ENCODE assay signal across 1 cellular context in the genomic region with DNA sequence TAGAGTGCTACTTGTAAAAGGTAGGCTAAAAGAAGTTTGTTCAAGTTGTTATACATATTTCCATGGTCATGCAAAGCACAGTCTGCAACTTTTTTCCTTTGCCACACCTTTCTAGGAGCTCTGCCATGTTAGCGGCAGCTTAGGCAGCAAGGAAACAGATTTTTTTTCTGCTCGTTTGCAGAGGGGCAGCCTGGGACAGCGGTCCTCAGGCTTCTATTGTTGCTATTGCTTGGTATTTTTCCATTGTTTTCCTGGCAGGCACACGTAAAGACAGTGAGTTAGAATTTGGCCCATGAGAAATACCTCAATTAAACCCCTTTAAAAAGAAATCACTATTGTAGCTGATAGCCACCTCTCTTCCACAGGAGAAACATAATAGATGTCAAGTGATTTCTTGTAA.
TF ChIP-seq lines count a peak whose summit lies in the region.

No MANE protein-coding gene starts in this region.

TF ChIP-seq in HepG2, 621 proteins besides CTCF, POLR2A, EP300 and RAD21 (continued from another document):
- TF ChIP-seq, protein P1, sequence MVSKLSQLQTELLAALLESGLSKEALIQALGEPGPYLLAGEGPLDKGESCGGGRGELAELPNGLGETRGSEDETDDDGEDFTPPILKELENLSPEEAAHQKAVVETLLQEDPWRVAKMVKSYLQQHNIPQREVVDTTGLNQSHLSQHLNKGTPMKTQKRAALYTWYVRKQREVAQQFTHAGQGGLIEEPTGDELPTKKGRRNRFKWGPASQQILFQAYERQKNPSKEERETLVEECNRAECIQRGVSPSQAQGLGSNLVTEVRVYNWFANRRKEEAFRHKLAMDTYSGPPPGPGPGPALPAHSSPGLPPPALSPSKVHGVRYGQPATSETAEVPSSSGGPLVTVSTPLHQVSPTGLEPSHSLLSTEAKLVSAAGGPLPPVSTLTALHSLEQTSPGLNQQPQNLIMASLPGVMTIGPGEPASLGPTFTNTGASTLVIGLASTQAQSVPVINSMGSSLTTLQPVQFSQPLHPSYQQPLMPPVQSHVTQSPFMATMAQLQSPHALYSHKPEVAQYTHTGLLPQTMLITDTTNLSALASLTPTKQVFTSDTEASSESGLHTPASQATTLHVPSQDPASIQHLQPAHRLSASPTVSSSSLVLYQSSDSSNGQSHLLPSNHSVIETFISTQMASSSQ (IDR thresholded peaks at IDR 0.05; ENCODE audit: low read depth), result no peak
- TF ChIP-seq, protein P1 (CRISPR knock-in tag; IDR thresholded peaks at IDR 0.05; ENCODE audit: borderline replicate concordance), result no peak
- TF ChIP-seq, protein P2, sequence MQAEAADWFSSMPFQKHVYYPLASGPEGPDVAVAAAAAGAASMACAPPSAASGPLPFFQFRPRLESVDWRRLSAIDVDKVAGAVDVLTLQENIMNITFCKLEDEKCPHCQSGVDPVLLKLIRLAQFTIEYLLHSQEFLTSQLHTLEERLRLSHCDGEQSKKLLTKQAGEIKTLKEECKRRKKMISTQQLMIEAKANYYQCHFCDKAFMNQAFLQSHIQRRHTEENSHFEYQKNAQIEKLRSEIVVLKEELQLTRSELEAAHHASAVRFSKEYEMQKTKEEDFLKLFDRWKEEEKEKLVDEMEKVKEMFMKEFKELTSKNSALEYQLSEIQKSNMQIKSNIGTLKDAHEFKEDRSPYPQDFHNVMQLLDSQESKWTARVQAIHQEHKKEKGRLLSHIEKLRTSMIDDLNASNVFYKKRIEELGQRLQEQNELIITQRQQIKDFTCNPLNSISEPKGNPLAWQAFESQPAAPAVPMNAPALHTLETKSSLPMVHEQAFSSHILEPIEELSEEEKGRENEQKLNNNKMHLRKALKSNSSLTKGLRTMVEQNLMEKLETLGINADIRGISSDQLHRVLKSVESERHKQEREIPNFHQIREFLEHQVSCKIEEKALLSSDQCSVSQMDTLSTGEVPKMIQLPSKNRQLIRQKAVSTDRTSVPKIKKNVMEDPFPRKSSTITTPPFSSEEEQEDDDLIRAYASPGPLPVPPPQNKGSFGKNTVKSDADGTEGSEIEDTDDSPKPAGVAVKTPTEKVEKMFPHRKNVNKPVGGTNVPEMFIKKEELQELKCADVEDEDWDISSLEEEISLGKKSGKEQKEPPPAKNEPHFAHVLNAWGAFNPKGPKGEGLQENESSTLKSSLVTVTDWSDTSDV (CRISPR knock-in tag; IDR thresholded peaks at IDR 0.05), result no peak
- TF ChIP-seq ZNF563 (CRISPR knock-in tag; IDR thresholded peaks at IDR 0.05) (no peak), ZNF577 (CRISPR knock-in tag; IDR thresholded peaks at IDR 0.05; ENCODE audit: borderline replicate concordance, low read depth) (no peak), ATM (IDR thresholded peaks at IDR 0.05; ENCODE audit: borderline replicate concordance) (no peak), FOXK1 (CRISPR knock-in tag; IDR thresholded peaks at IDR 0.05; ENCODE audit: borderline replicate concordance, low read depth) (no peak), SNAI1 (CRISPR knock-in tag; IDR thresholded peaks at IDR 0.05; ENCODE audit: borderline replicate concordance) (no peak), SP140L (CRISPR knock-in tag; IDR thresholded peaks at IDR 0.05; ENCODE audit: borderline replicate concordance) (no peak), HNRNPH1 (optimal IDR thresholded peaks at IDR 0.05; ENCODE audit: low read depth, low read length) (no peak), ZNF121 (CRISPR knock-in tag; IDR thresholded peaks at IDR 0.05) (no peak), RXRA (CRISPR knock-in tag; IDR thresholded peaks at IDR 0.05) (no peak)
- TF ChIP-seq, protein P3, sequence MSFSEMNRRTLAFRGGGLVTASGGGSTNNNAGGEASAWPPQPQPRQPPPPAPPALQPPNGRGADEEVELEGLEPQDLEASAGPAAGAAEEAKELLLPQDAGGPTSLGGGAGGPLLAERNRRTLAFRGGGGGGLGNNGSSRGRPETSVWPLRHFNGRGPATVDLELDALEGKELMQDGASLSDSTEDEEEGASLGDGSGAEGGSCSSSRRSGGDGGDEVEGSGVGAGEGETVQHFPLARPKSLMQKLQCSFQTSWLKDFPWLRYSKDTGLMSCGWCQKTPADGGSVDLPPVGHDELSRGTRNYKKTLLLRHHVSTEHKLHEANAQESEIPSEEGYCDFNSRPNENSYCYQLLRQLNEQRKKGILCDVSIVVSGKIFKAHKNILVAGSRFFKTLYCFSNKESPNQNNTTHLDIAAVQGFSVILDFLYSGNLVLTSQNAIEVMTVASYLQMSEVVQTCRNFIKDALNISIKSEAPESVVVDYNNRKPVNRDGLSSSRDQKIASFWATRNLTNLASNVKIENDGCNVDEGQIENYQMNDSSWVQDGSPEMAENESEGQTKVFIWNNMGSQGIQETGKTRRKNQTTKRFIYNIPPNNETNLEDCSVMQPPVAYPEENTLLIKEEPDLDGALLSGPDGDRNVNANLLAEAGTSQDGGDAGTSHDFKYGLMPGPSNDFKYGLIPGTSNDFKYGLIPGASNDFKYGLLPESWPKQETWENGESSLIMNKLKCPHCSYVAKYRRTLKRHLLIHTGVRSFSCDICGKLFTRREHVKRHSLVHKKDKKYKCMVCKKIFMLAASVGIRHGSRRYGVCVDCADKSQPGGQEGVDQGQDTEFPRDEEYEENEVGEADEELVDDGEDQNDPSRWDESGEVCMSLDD (CRISPR knock-in tag; IDR thresholded peaks at IDR 0.05; ENCODE audit: borderline replicate concordance), result no peak
- TF ChIP-seq, protein P4, sequence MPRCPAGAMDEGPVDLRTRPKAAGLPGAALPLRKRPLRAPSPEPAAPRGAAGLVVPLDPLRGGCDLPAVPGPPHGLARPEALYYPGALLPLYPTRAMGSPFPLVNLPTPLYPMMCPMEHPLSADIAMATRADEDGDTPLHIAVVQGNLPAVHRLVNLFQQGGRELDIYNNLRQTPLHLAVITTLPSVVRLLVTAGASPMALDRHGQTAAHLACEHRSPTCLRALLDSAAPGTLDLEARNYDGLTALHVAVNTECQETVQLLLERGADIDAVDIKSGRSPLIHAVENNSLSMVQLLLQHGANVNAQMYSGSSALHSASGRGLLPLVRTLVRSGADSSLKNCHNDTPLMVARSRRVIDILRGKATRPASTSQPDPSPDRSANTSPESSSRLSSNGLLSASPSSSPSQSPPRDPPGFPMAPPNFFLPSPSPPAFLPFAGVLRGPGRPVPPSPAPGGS (CRISPR knock-in tag; IDR thresholded peaks at IDR 0.05), result no peak
- TF ChIP-seq, protein P5, sequence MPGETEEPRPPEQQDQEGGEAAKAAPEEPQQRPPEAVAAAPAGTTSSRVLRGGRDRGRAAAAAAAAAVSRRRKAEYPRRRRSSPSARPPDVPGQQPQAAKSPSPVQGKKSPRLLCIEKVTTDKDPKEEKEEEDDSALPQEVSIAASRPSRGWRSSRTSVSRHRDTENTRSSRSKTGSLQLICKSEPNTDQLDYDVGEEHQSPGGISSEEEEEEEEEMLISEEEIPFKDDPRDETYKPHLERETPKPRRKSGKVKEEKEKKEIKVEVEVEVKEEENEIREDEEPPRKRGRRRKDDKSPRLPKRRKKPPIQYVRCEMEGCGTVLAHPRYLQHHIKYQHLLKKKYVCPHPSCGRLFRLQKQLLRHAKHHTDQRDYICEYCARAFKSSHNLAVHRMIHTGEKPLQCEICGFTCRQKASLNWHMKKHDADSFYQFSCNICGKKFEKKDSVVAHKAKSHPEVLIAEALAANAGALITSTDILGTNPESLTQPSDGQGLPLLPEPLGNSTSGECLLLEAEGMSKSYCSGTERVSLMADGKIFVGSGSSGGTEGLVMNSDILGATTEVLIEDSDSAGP (CRISPR knock-in tag; IDR thresholded peaks at IDR 0.05; ENCODE audit: borderline replicate concordance), result no peak
- TF ChIP-seq, protein P6, sequence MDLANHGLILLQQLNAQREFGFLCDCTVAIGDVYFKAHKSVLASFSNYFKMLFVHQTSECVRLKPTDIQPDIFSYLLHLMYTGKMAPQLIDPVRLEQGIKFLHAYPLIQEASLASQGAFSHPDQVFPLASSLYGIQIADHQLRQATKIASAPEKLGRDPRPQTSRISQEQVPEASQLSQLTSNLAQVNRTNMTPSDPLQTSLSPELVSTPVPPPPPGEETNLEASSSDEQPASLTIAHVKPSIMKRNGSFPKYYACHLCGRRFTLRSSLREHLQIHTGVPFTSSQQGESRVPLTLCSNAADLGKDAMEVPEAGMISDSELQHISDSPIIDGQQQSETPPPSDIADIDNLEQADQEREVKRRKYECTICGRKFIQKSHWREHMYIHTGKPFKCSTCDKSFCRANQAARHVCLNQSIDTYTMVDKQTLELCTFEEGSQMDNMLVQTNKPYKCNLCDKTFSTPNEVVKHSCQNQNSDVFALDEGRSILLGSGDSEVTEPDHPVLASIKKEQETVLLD (CRISPR knock-in tag; IDR thresholded peaks at IDR 0.05; ENCODE audit: low read depth), result no peak
